ENCODE assay signal across 10 cellular contexts in genomic region chrX:150635952-150636351, GRCh38. TPM values are rescaled to one million over a fixed set of nuclear protein-coding genes. Genes with fewer than 3 reads are reported as not detected.
DNase-seq lines count a peak whose midpoint lies in the region; ATAC-seq and TF ChIP-seq lines count a peak whose summit lies in the region.
"Had no signal": no experiment of that assay in that cellular context is flagged by ENCODE, and none has a peak within 500 bp of the region (broad histone marks: within the 10 kb centered on the region; RNA-seq: fewer than 3 reads in every experiment).

No MANE protein-coding gene starts in this region.

- H3K9me3 Mint-ChIP-seq in activated T-cell treated with anti-CD3 and anti-CD28 coated beads, Interleukin-2, amount 50 U/mL, for 72 hours, result no peaks in the 10 kb centered on the region
- H3K9me3 Mint-ChIP-seq in stimulated activated naive B cell treated with anti-CD40 and anti-IgM and Interleukin-4, amounts not matched to agents 10 μg/mL and 1 μg/mL and 100 μg/mL, for 72 hours, result no peaks in the 10 kb centered on the region
- H3K9me3 Mint-ChIP-seq: IgD-negative memory B cell had no signal

- no peak for DNase-seq in activated T-cell treated with anti-CD3 and anti-CD28 coated beads, Interleukin-2, amount 50 U/mL, for 72 hours
- DNase-seq in activated T-cell treated with anti-CD3 and anti-CD28 coated beads, Interleukin-2, amount 50 U/mL, for 48 hours, result no peak
- peak; percentile 34 for DNase-seq in astrocyte of the hippocampus (ENCODE audit: low read depth, low spot score)
- no peak for DNase-seq in stimulated activated naive B cell treated with anti-CD40 and anti-IgM and Interleukin-4, amounts not matched to agents 10 μg/mL and 1 μg/mL and 100 μg/mL, for 72 hours
- no peak for DNase-seq in esophagus squamous epithelium (lab: John Stamatoyannopoulos, UW)
- DNase-seq in NCI-H1436 (lab: John Stamatoyannopoulos, UW), result no peak
- no peak for DNase-seq in caudate nucleus (lab: John Stamatoyannopoulos, UW)
- DNase-seq: stimulated activated naive CD4-positive, alpha-beta T cell had no signal

- intact Hi-C loops in esophagus squamous epithelium (cut with DNase I), result no loop called here

- H3K4me3 ChIP-seq in esophagus squamous epithelium, result no peak overlapping the region

- H3K27me3 ChIP-seq in esophagus squamous epithelium, result no peaks in the 10 kb centered on the region

- no peak overlapping the region for H3K27ac ChIP-seq in esophagus squamous epithelium
- H3K27ac ChIP-seq in caudate nucleus (ENCODE audit: low read depth, low read length), result no peak overlapping the region

- no peak for TF ChIP-seq POLR2A in esophagus squamous epithelium (IDR thresholded peaks at IDR 0.05)

- TF ChIP-seq CTCF in esophagus squamous epithelium (IDR thresholded peaks at IDR 0.05), result no peak

- H3K4me3 Mint-ChIP-seq in activated T-cell treated with anti-CD3 and anti-CD28 coated beads, Interleukin-2, amount 50 U/mL, for 72 hours, result peak overlapping the region in 1 of 2 donors; percentile 68
- no peak overlapping the region for H3K4me3 Mint-ChIP-seq in stimulated activated naive B cell treated with anti-CD40 and anti-IgM and Interleukin-4, amounts not matched to agents 10 μg/mL and 1 μg/mL and 100 μg/mL, for 72 hours
- H3K4me3 Mint-ChIP-seq: IgD-negative memory B cell had no signal

- peaks cover 7 to 8% of the 10 kb centered on the region in 2 donors for H3K36me3 Mint-ChIP-seq in activated T-cell treated with anti-CD3 and anti-CD28 coated beads, Interleukin-2, amount 50 U/mL, for 72 hours (ENCODE audit: insufficient read depth in 2 of 2)
- H3K36me3 Mint-ChIP-seq in stimulated activated naive B cell treated with anti-CD40 and anti-IgM and Interleukin-4, amounts not matched to agents 10 μg/mL and 1 μg/mL and 100 μg/mL, for 72 hours, result peaks cover 6 to 8% of the 10 kb centered on the region in 2 donors
- H3K36me3 Mint-ChIP-seq: IgD-negative memory B cell had no signal

- peaks cover 40% of the 10 kb centered on the region for H3K27me3 Mint-ChIP-seq in activated T-cell treated with anti-CD3 and anti-CD28 coated beads, Interleukin-2, amount 50 U/mL, for 72 hours (ENCODE audit: low read depth)
- no peaks in the 10 kb centered on the region for H3K27me3 Mint-ChIP-seq in stimulated activated naive B cell treated with anti-CD40 and anti-IgM and Interleukin-4, amounts not matched to agents 10 μg/mL and 1 μg/mL and 100 μg/mL, for 72 hours
- H3K27me3 Mint-ChIP-seq: IgD-negative memory B cell had no signal

- no peaks in the 10 kb centered on the region for H3K4me1 ChIP-seq in esophagus squamous epithelium

- WGBS in esophagus squamous epithelium, 2 donors, result 15 to 47% methylated on average over 1 to 3 of the region's 3 CpGs

- H3K4me1 Mint-ChIP-seq in activated T-cell treated with anti-CD3 and anti-CD28 coated beads, Interleukin-2, amount 50 U/mL, for 72 hours (ENCODE audit: low read depth), result peaks cover 9% of the 10 kb centered on the region
- no peaks in the 10 kb centered on the region for H3K4me1 Mint-ChIP-seq in stimulated activated naive B cell treated with anti-CD40 and anti-IgM and Interleukin-4, amounts not matched to agents 10 μg/mL and 1 μg/mL and 100 μg/mL, for 72 hours
- H3K4me1 Mint-ChIP-seq: IgD-negative memory B cell had no signal

- H3K9me3 ChIP-seq in esophagus squamous epithelium, result no peaks in the 10 kb centered on the region

- peak overlapping the region; percentile 79 for H3K27ac Mint-ChIP-seq in activated T-cell treated with anti-CD3 and anti-CD28 coated beads, Interleukin-2, amount 50 U/mL, for 72 hours
- H3K27ac Mint-ChIP-seq in stimulated activated naive B cell treated with anti-CD40 and anti-IgM and Interleukin-4, amounts not matched to agents 10 μg/mL and 1 μg/mL and 100 μg/mL, for 72 hours, result peak overlapping the region; percentile 31
- H3K27ac Mint-ChIP-seq: IgD-negative memory B cell had no signal

- ATAC-seq in activated T-cell treated with anti-CD3 and anti-CD28 coated beads, Interleukin-2, amount 50 U/mL, for 72 hours (replicated peaks in 1 of 2), result peak; percentile 93 to 98
- ATAC-seq in HG03095 (IDR thresholded peaks at IDR 0.05; ENCODE audit: unreplicated experiment), result peak; percentile 84
- peak; percentile 73 to 93 for ATAC-seq in stimulated activated naive B cell treated with anti-CD40 and anti-IgM and Interleukin-4, amounts not matched to agents 10 μg/mL and 1 μg/mL and 100 μg/mL, for 72 hours (replicated peaks)

- H3K36me3 ChIP-seq in esophagus squamous epithelium, result peaks cover 0 to 37% (median 0%) of the 10 kb centered on the region in 3 donors

RNA-seq across cellular contexts. Expression of gene MTMR1, which starts 57.2 kb away (rescaled TPM):
- 10 to 100 TPM; 35.1 to 35.6 TPM for total RNA-seq in activated T-cell treated with anti-CD3 and anti-CD28 coated beads, Interleukin-2, amount 50 U/mL, for 72 hours
- total RNA-seq in esophagus squamous epithelium, result 10 to 100 TPM; 27.9 to 40.1 (median 32.0) TPM
